Comparison of ENCODE assay signal across 24 cellular contexts in genomic region chr7:130383187-130383980, GRCh38. TPM values are rescaled to one million over a fixed set of nuclear protein-coding genes. Genes with fewer than 3 reads are reported as not detected.
DNase-seq lines count a peak whose midpoint lies in the region; ATAC-seq and TF ChIP-seq lines count a peak whose summit lies in the region.
"Had no signal": no experiment of that assay in that cellular context is flagged by ENCODE, and none has a peak within 500 bp of the region (broad histone marks: within the 10 kb centered on the region; RNA-seq: fewer than 3 reads in every experiment).

No MANE protein-coding gene starts in this region.

- H3K9me3 Mint-ChIP-seq in endodermal cell (peaks cover 6% of the 10 kb centered on the region), nephron (peaks cover 4% of the 10 kb centered on the region)
- H3K9me3 Mint-ChIP-seq: CD4-positive, alpha-beta T cell had no signal

- H3K4me3 ChIP-seq in endodermal cell (ENCODE audit: low read length) (no peak overlapping the region), HAP-1 (no peak overlapping the region)
- H3K4me3 ChIP-seq: BLaER1, SJSA1 had no signal

- H3K4me1 ChIP-seq in endodermal cell (ENCODE audit: control insufficient read depth, insufficient read depth, low read length) (peaks cover 5% of the 10 kb centered on the region), foreskin keratinocyte (no peaks in the 10 kb centered on the region), HAP-1 (no peaks in the 10 kb centered on the region)

- H3K36me3 ChIP-seq in endodermal cell (ENCODE audit: control insufficient read depth, insufficient read depth, low read length) (no peaks in the 10 kb centered on the region), HAP-1 (replicated peaks) (no peaks in the 10 kb centered on the region)
- H3K36me3 ChIP-seq: BLaER1, SJSA1 had no signal

- no peaks in the 10 kb centered on the region for H3K36me3 Mint-ChIP-seq in endodermal cell (ENCODE audit: low read depth)
- H3K36me3 Mint-ChIP-seq in nephron (ENCODE audit: low read depth), result no peaks in the 10 kb centered on the region

- no peak for ATAC-seq in foreskin keratinocyte

- 94 to 100% methylated on average over 8 to 18 of the region's 18 CpGs for WGBS in endodermal cell (ENCODE audit: insufficient coverage in 1 of 2, insufficient read length in 1 of 2), 2 experiments

- no peak for TF ChIP-seq CTCF in endodermal cell (conservative IDR thresholded peaks at IDR 0.05)
- no peak for TF ChIP-seq CTCF in nephron (IDR thresholded peaks at IDR 0.05; ENCODE audit: unreplicated experiment in 3 of 3)
- no peak for TF ChIP-seq CTCF in foreskin keratinocyte (conservative IDR thresholded peaks at IDR 0.05)

- H3K27ac Mint-ChIP-seq in endodermal cell (no peak overlapping the region), nephron (peak overlapping the region in 2 of 3 experiments; percentile 53 to 87)
- H3K27ac Mint-ChIP-seq: CD4-positive, alpha-beta T cell; IgD-negative memory B cell had no signal

- no peak overlapping the region for H3K4me3 Mint-ChIP-seq in endodermal cell
- no peak overlapping the region for H3K4me3 Mint-ChIP-seq in nephron
- H3K4me3 Mint-ChIP-seq: CD4-positive, alpha-beta T cell; IgD-negative memory B cell had no signal

- H3K9ac ChIP-seq in endodermal cell (ENCODE audit: extremely low read depth, low read length, poor library complexity, severe bottlenecking), result no peak overlapping the region
- H3K9ac ChIP-seq: BLaER1 had no signal

- in situ Hi-C loops in HAP-1 (cut with MboI; ENCODE audit: low sequenced_read_pairs), result no loop called here

- H3K27me3 ChIP-seq in endodermal cell (ENCODE audit: control insufficient read depth, insufficient read depth, low read length, poor library complexity, severe bottlenecking) (no peaks in the 10 kb centered on the region), foreskin keratinocyte (no peaks in the 10 kb centered on the region), HAP-1 (ENCODE audit: low read depth) (no peaks in the 10 kb centered on the region)
- H3K27me3 ChIP-seq: BLaER1, SJSA1 had no signal

- H3K4me1 Mint-ChIP-seq in endodermal cell, result peaks cover 9% of the 10 kb centered on the region
- H3K4me1 Mint-ChIP-seq in nephron, result peaks cover 53% of the 10 kb centered on the region
- H3K4me1 Mint-ChIP-seq: IgD-negative memory B cell had no signal

- intact Hi-C loops in posterior vena cava (cut with DNase I), result no loop called here

- no peak overlapping the region for H3K27ac ChIP-seq in endodermal cell (ENCODE audit: low read depth, low read length)
- no peak overlapping the region for H3K27ac ChIP-seq in foreskin keratinocyte
- H3K27ac ChIP-seq: BLaER1, SJSA1 had no signal

- H3K27me3 Mint-ChIP-seq in endodermal cell (ENCODE audit: insufficient read depth) (no peaks in the 10 kb centered on the region), nephron (ENCODE audit: low read depth) (no peaks in the 10 kb centered on the region)
- H3K27me3 Mint-ChIP-seq: CD4-positive, alpha-beta T cell had no signal

- DNase-seq in activated effector memory CD4-positive, alpha-beta T cell treated with anti-CD3 and anti-CD28 coated beads, Interleukin-2, amount 50 U/mL, for 16 hours, result peak; percentile 45
- DNase-seq in activated effector memory CD4-positive, alpha-beta T cell treated with Interleukin-2 at 50 U/mL for 16 hours, result no peak
- peak; percentile 14 for DNase-seq in endodermal cell
- peak; percentile 60 for DNase-seq in posterior vena cava (ENCODE audit: low spot score)
- DNase-seq in foreskin keratinocyte, result no peak
- DNase-seq in HAP-1 (ENCODE audit: low spot score in 2 of 2), result no peak
- DNase-seq in HUDEP-2 (lab: John Stamatoyannopoulos, UW; ENCODE audit: unreplicated experiment in 76 of 76), result no peak
- DNase-seq: CD4-positive, alpha-beta T cell; GOT3; HCEC 1CT; NCI-H1092 treated with DMSO at 0.1 percent for 48 hours; NCI-H1436; NCI-H187; NCI-H2081 treated with DMSO at 0.1 percent for 48 hours; NCI-H2171; NCI-H226; NCI-H510A; NCI-H69; Right ventricle myocardium superior; RPMI8226 had no signal

- no peaks in the 10 kb centered on the region for H3K9me3 ChIP-seq in endodermal cell (ENCODE audit: control insufficient read depth, low read length)
- no peaks in the 10 kb centered on the region for H3K9me3 ChIP-seq in HAP-1
- H3K9me3 ChIP-seq: BLaER1, SJSA1 had no signal

RNA-seq across cellular contexts. Expression of gene CPA1, which starts 3.1 kb away (rescaled TPM):
- total RNA-seq in endodermal cell, result not detected
- polyA plus RNA-seq in endodermal cell (2013, experiment 1 of 2), result 0.32 TPM
- 0.33 TPM for polyA plus RNA-seq in endodermal cell (2013, experiment 2 of 2)
- 1 to 10 TPM in 1 of 2 donors, under 1 TPM in 1; 0.79 to 6.7 TPM for total RNA-seq in posterior vena cava
- not detected in 2 replicates for total RNA-seq in foreskin keratinocyte
- polyA plus RNA-seq in foreskin keratinocyte, result not detected in 2 replicates
- total RNA-seq: CD4-positive, alpha-beta T cell; Right ventricle myocardium superior; SJSA1 had no signal
- polyA plus RNA-seq: IgD-negative memory B cell had no signal

RNA-seq across cellular contexts. Expression of gene CPA5, which starts 38.8 kb away (rescaled TPM):
- total RNA-seq in endodermal cell, result not detected
- polyA plus RNA-seq in endodermal cell (2013, experiment 1 of 2), result not detected
- not detected for polyA plus RNA-seq in endodermal cell (2013, experiment 2 of 2)
- not detected for total RNA-seq in posterior vena cava
- 0.17 and 0.25 TPM in 2 replicates for total RNA-seq in foreskin keratinocyte
- polyA plus RNA-seq in foreskin keratinocyte, result 0.29 and 0.51 TPM in 2 replicates
- total RNA-seq: CD4-positive, alpha-beta T cell; Right ventricle myocardium superior had no signal
- polyA plus RNA-seq: IgD-negative memory B cell had no signal

RNA-seq across cellular contexts. Expression of gene CEP41, which starts 57.4 kb away (rescaled TPM):
- total RNA-seq in endodermal cell (10 to 100 TPM; 11.4 to 13.0 TPM), posterior vena cava (10 to 100 TPM in 1 of 2 donors, 1 to 10 TPM in 1; 5.0 to 11.5 TPM), foreskin keratinocyte (19.0 and 20.5 TPM in 2 replicates)
- 31.3 TPM for polyA plus RNA-seq in endodermal cell (2013, experiment 1 of 2)
- polyA plus RNA-seq in endodermal cell (2013, experiment 2 of 2), result 31.1 TPM
- polyA plus RNA-seq in foreskin keratinocyte, result 11.8 and 12.6 TPM in 2 replicates

Comparison
In these comparisons a context has a peak if more than half of its experiments do, and no peak if none do; other contexts are left out.
1. DNase-seq: peak in activated effector memory CD4-positive, alpha-beta T cell treated with anti-CD3 and anti-CD28 coated beads, Interleukin-2, amount 50 U/mL, for 16 hours (single experiment), endodermal cell (single experiment) and posterior vena cava (single experiment); none in activated effector memory CD4-positive, alpha-beta T cell treated with Interleukin-2 at 50 U/mL for 16 hours (single experiment), foreskin keratinocyte (0 of 2), HAP-1 (0 of 2) and HUDEP-2 (0 of 76).